ENCODE assay signal across 9 cellular contexts in the genomic region with DNA sequence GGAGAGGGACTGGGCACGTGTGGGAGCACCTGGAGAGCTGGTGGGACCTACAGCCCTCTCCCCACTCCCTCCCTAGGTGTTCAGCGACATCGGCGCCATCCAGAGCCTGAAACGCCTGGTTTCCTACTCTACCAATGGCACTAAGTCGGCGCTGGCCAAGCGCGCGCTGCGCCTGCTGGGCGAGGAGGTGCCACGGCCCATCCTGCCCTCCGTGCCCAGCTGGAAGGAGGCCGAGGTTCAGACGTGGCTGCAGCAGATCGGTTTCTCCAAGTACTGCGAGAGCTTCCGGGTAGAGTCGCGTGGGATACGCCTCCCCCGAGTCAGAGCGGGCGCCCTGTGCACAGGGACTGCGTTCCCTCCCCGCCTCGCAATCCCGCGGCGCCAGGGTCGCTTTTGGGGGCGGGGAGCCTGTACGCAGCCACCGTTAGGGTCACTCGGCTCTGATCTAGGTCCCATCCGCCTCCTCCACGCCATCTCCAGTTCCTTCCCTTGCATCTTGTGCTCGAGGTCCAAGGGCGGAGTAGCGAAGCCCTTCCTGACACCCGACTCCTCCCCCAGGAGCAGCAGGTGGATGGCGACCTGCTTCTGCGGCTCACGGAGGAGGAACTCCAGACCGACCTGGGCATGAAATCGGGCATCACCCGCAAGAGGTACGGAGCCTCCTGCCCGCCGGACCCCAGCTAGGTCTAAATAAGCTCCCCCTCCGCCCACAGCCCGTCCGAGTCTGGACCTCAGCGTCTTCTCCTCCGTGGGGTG. TPM values are rescaled to one million over a fixed set of nuclear protein-coding genes. Genes with fewer than 3 reads are reported as not detected.
DNase-seq lines count a peak whose midpoint lies in the region; ATAC-seq and TF ChIP-seq lines count a peak whose summit lies in the region.
"Had no signal": no experiment of that assay in that cellular context is flagged by ENCODE, and none has a peak within 500 bp of the region (broad histone marks: within the 10 kb centered on the region; RNA-seq: fewer than 3 reads in every experiment).

No MANE protein-coding gene starts in this region.

- 3% methylated on average over 56 of the region's 56 CpGs for WGBS in HUES64

- no peaks in the 10 kb centered on the region for H3K79me2 ChIP-seq in neural progenitor cell (ENCODE audit: low read depth)

- DNase-seq in activated CD4-positive, alpha-beta T cell treated with anti-CD3 and anti-CD28 coated beads, Interleukin-2, amount 10 ng/mL, durations not matched to agents 24 days and 14 days, result peak; percentile 91
- DNase-seq in neural progenitor cell (ENCODE audit: low spot score) (peak; percentile 52), thoracic aorta (ENCODE audit: low spot score) (no peak), putamen (ENCODE audit: low spot score) (no peak)

- H3K36me3 ChIP-seq in HUES64 (ENCODE audit: insufficient read depth, low read length) (no peaks in the 10 kb centered on the region), endocrine pancreas (ENCODE audit: control insufficient read depth, insufficient read depth, low read length) (no peaks in the 10 kb centered on the region), neural progenitor cell (no peaks in the 10 kb centered on the region), thoracic aorta (peaks cover 11% of the 10 kb centered on the region)

- H3K4me3 ChIP-seq in HUES64 (ENCODE audit: low read length), result peak overlapping the region; percentile 61
- peak overlapping the region; percentile 19 for H3K4me3 ChIP-seq in endocrine pancreas (ENCODE audit: control insufficient read depth, insufficient read depth, low read length)
- peak overlapping the region; percentile 39 for H3K4me3 ChIP-seq in neural progenitor cell
- H3K4me3 ChIP-seq in thoracic aorta, result peak overlapping the region; percentile 70

- intact Hi-C loops in activated CD4-positive, alpha-beta T cell treated with anti-CD3 and anti-CD28 coated beads, Interleukin-2, amount 10 ng/mL, durations not matched to agents 24 days and 14 days (cut with micrococcal nuclease), result loop anchor here (1.0 kb wide), 1 partner anchor 12 kb away; no protein-coding TSS in a partner anchor

- no peak for TF ChIP-seq CTCF in neural progenitor cell (IDR thresholded peaks at IDR 0.05)
- no peak for TF ChIP-seq CTCF in thoracic aorta (IDR thresholded peaks at IDR 0.05)

- peaks cover 12% of the 10 kb centered on the region for H3F3A ChIP-seq in neural progenitor cell (ENCODE audit: low read depth)

- H3K4me1 Mint-ChIP-seq in activated CD4-positive, alpha-beta T cell treated with anti-CD3 and anti-CD28 coated beads, Interleukin-2, amount 10 ng/mL, durations not matched to agents 24 days and 14 days, result peaks cover 23% of the 10 kb centered on the region
- H3K4me1 Mint-ChIP-seq in neural progenitor cell, result no peaks in the 10 kb centered on the region

- H3K9me3 Mint-ChIP-seq in activated CD4-positive, alpha-beta T cell treated with anti-CD3 and anti-CD28 coated beads, Interleukin-2, amount 10 ng/mL, durations not matched to agents 24 days and 14 days, result no peaks in the 10 kb centered on the region
- H3K9me3 Mint-ChIP-seq in neural progenitor cell, result no peaks in the 10 kb centered on the region

- peaks cover 55% of the 10 kb centered on the region for H4K20me1 ChIP-seq in neural progenitor cell (ENCODE audit: low read depth)

- peak overlapping the region; percentile 86 for H3K27ac Mint-ChIP-seq in activated CD4-positive, alpha-beta T cell treated with anti-CD3 and anti-CD28 coated beads, Interleukin-2, amount 10 ng/mL, durations not matched to agents 24 days and 14 days
- H3K27ac Mint-ChIP-seq in neural progenitor cell, result no peak overlapping the region

- H3K9ac ChIP-seq in HUES64 (ENCODE audit: low read depth, low read length) (no peak overlapping the region), endocrine pancreas (ENCODE audit: control insufficient read depth, insufficient read depth, low read length) (peak overlapping the region; percentile 71), neural progenitor cell (no peak overlapping the region)

- H3K27me3 ChIP-seq in HUES64 (ENCODE audit: insufficient read depth, low read length) (peaks cover 76% of the 10 kb centered on the region), endocrine pancreas (ENCODE audit: control insufficient read depth, insufficient read depth, low read length) (no peaks in the 10 kb centered on the region), neural progenitor cell (peaks cover 80% of the 10 kb centered on the region), thoracic aorta (replicated peaks; ENCODE audit: insufficient read depth) (no peaks in the 10 kb centered on the region)

- no peaks in the 10 kb centered on the region for H3K9me3 ChIP-seq in HUES64 (ENCODE audit: insufficient read depth, low read depth, low read length)
- H3K9me3 ChIP-seq in endocrine pancreas (ENCODE audit: control insufficient read depth, low read length), result no peaks in the 10 kb centered on the region
- H3K9me3 ChIP-seq in neural progenitor cell (ENCODE audit: low read depth), result no peaks in the 10 kb centered on the region
- no peaks in the 10 kb centered on the region for H3K9me3 ChIP-seq in thoracic aorta

- H3K27me3 Mint-ChIP-seq in activated CD4-positive, alpha-beta T cell treated with anti-CD3 and anti-CD28 coated beads, Interleukin-2, amount 10 ng/mL, durations not matched to agents 24 days and 14 days, result peaks cover 8% of the 10 kb centered on the region
- peaks cover 4% of the 10 kb centered on the region for H3K27me3 Mint-ChIP-seq in neural progenitor cell (ENCODE audit: insufficient read depth, low read depth)

- ATAC-seq in GM19025 (IDR thresholded peaks at IDR 0.05; ENCODE audit: low read depth, unreplicated experiment) (peak; percentile 81), thoracic aorta (ENCODE audit: insufficient number of reproducible peaks, low FRiP score, low read depth) (no peak), GM18867 (IDR thresholded peaks at IDR 0.05; ENCODE audit: unreplicated experiment) (no peak)

- H3K27ac ChIP-seq in HUES64 (ENCODE audit: low read depth, low read length), result no peak overlapping the region
- H3K27ac ChIP-seq in neural progenitor cell, result no peak overlapping the region
- H3K27ac ChIP-seq in thoracic aorta, result no peak overlapping the region

- H3K4me1 ChIP-seq in HUES64 (ENCODE audit: insufficient read depth, low read length) (no peaks in the 10 kb centered on the region), endocrine pancreas (ENCODE audit: control insufficient read depth, insufficient read depth, low read length) (no peaks in the 10 kb centered on the region), neural progenitor cell (no peaks in the 10 kb centered on the region), thoracic aorta (ENCODE audit: control insufficient read depth in 1 of 2, low read depth in 2 of 2) (no peaks in the 10 kb centered on the region)

- peaks cover 27% of the 10 kb centered on the region for H3K36me3 Mint-ChIP-seq in activated CD4-positive, alpha-beta T cell treated with anti-CD3 and anti-CD28 coated beads, Interleukin-2, amount 10 ng/mL, durations not matched to agents 24 days and 14 days (ENCODE audit: low read depth)
- peaks cover 15% of the 10 kb centered on the region for H3K36me3 Mint-ChIP-seq in neural progenitor cell

- peak overlapping the region; percentile 62 for H2AFZ ChIP-seq in neural progenitor cell (replicated peaks)

- H3K4me2 ChIP-seq in neural progenitor cell, result peak overlapping the region; percentile 85

- peak overlapping the region; percentile 93 for H3K4me3 Mint-ChIP-seq in activated CD4-positive, alpha-beta T cell treated with anti-CD3 and anti-CD28 coated beads, Interleukin-2, amount 10 ng/mL, durations not matched to agents 24 days and 14 days
- H3K4me3 Mint-ChIP-seq in neural progenitor cell, result no peak overlapping the region

RNA-seq across cellular contexts. Expression of gene SARM1, which starts 13.0 kb away (rescaled TPM):
- 5.7 TPM for polyA plus RNA-seq in HUES64 (2013, experiment 1 of 2)
- 3.0 TPM for polyA plus RNA-seq in HUES64 (2013, experiment 2 of 2)
- 36.4 and 37.7 TPM in 2 replicates for total RNA-seq in activated CD4-positive, alpha-beta T cell treated with anti-CD3 and anti-CD28 coated beads, Interleukin-2, amount 10 ng/mL, durations not matched to agents 24 days and 14 days
- total RNA-seq in neural progenitor cell (ENCODE audit: low replicate concordance), result 3.1 and 5.5 TPM in 2 replicates
- 10 to 100 TPM; 19.5 to 24.1 TPM for total RNA-seq in thoracic aorta

RNA-seq across cellular contexts. Expression of gene VTN, which starts 14.4 kb away (rescaled TPM):
- 1.6 TPM for polyA plus RNA-seq in HUES64 (2013, experiment 1 of 2)
- 3.2 TPM for polyA plus RNA-seq in HUES64 (2013, experiment 2 of 2)
- 0.23 and 0.24 TPM in 2 replicates for total RNA-seq in activated CD4-positive, alpha-beta T cell treated with anti-CD3 and anti-CD28 coated beads, Interleukin-2, amount 10 ng/mL, durations not matched to agents 24 days and 14 days
- total RNA-seq in neural progenitor cell (ENCODE audit: low replicate concordance) (0.25 and 1.2 TPM in 2 replicates), thoracic aorta (1 to 10 TPM; 1.1 to 3.1 TPM)

RNA-seq across cellular contexts. Expression of gene SEBOX, which starts 19.5 kb away (rescaled TPM):
- polyA plus RNA-seq in HUES64 (2013, experiment 1 of 2), result not detected
- not detected for polyA plus RNA-seq in HUES64 (2013, experiment 2 of 2)
- not detected in 2 replicates for total RNA-seq in activated CD4-positive, alpha-beta T cell treated with anti-CD3 and anti-CD28 coated beads, Interleukin-2, amount 10 ng/mL, durations not matched to agents 24 days and 14 days
- total RNA-seq in neural progenitor cell (ENCODE audit: low replicate concordance) (not detected in 2 replicates), thoracic aorta (not detected)
- total RNA-seq: SK-MEL-5 had no signal

RNA-seq across cellular contexts. Expression of gene SLC46A1, which starts 21.6 kb away (rescaled TPM):
- 3.7 TPM for polyA plus RNA-seq in HUES64 (2013, experiment 1 of 2)
- 3.4 TPM for polyA plus RNA-seq in HUES64 (2013, experiment 2 of 2)
- 7.0 and 7.9 TPM in 2 replicates for total RNA-seq in activated CD4-positive, alpha-beta T cell treated with anti-CD3 and anti-CD28 coated beads, Interleukin-2, amount 10 ng/mL, durations not matched to agents 24 days and 14 days
- total RNA-seq in neural progenitor cell (ENCODE audit: low replicate concordance) (2.4 TPM in 2 replicates), thoracic aorta (10 to 100 TPM; 11.9 to 29.2 TPM)

RNA-seq across cellular contexts. Expression of gene POLDIP2, which starts 27.1 kb away (rescaled TPM):
- polyA plus RNA-seq in HUES64 (2013, experiment 1 of 2), result 54.3 TPM
- 51.4 TPM for polyA plus RNA-seq in HUES64 (2013, experiment 2 of 2)
- 112 and 115 TPM in 2 replicates for total RNA-seq in activated CD4-positive, alpha-beta T cell treated with anti-CD3 and anti-CD28 coated beads, Interleukin-2, amount 10 ng/mL, durations not matched to agents 24 days and 14 days
- total RNA-seq in neural progenitor cell (ENCODE audit: low replicate concordance), result 44.6 and 65.0 TPM in 2 replicates
- 10 to 100 TPM; 54.9 to 68.2 TPM for total RNA-seq in thoracic aorta

Comparison
In these comparisons a context has a peak if more than half of its experiments do, and no peak if none do; other contexts are left out.
1. H3K4me3 ChIP-seq: peak in every context shown above with its lines; median percentile 70 in thoracic aorta; 61 in HUES64; 39 in neural progenitor cell; 19 in endocrine pancreas.
2. DNase-seq: peak in activated CD4-positive, alpha-beta T cell treated with anti-CD3 and anti-CD28 coated beads, Interleukin-2, amount 10 ng/mL, durations not matched to agents 24 days and 14 days (single experiment) and neural progenitor cell (single experiment); none in thoracic aorta (single experiment) and putamen (single experiment).